Comparison of ENCODE assay signal across 9 cellular contexts in the genomic region with DNA sequence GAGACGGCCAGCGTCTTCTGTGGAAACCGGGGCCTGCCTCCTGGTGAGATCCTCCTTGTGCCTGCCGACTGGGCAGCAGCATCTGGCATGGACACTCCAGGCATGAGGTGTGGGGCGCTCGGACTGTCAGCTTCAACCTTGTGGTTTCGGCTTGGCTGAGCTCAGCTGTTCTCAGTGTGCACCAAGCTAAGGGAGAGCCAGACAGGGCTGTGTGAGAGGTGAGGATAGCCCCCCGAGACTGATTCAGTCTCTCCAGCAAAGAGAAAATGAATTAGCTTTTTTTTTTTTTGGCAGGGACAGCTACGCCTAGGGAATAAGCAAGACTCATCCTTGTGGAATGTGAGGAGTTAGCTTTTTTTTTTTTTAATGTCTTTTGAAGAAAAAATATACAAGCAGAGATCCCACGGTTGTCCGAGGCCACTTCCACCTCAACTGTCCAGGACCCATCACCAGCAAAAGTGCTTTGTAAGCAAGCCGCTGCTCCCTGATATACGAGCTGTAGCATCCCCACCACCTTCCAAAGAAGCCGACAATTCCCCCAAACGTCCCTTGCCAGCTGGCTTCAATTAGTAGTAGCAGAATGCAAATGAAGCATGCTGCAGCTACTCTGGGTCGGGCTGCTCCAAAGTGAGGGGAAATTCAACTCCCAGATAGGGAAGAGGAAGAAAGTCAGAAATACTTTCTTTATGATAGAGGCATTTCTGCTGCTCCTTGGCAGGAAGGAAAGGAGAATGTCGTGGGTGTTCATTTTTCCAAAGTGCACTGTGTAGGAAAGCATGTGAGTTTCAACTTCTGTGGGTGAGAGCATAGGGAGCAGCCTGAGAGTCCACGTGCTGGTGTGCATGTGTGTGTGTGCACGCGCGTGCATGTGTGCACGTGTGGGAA. TPM values are rescaled to one million over a fixed set of nuclear protein-coding genes. Genes with fewer than 3 reads are reported as not detected.
DNase-seq lines count a peak whose midpoint lies in the region; ATAC-seq, FAIRE-seq and TF ChIP-seq lines count a peak whose summit lies in the region.
"Had no signal": no experiment of that assay in that cellular context is flagged by ENCODE, and none has a peak within 500 bp of the region (broad histone marks: within the 10 kb centered on the region; RNA-seq: fewer than 3 reads in every experiment).

No MANE protein-coding gene starts in this region.

- H3K4me1 ChIP-seq in DOHH2 (ENCODE audit: control insufficient read depth, low read length) = peaks cover 64% of the 10 kb centered on the region
- peaks cover 12% of the 10 kb centered on the region for H3K4me1 ChIP-seq in RWPE2 (ENCODE audit: insufficient read depth, poor library complexity, severe bottlenecking)
- H3K4me1 ChIP-seq in psoas muscle = no peaks in the 10 kb centered on the region

- H3K9me3 ChIP-seq in DOHH2 (ENCODE audit: control insufficient read depth, insufficient read depth, low read length) = no peaks in the 10 kb centered on the region
- H3K9me3 ChIP-seq in RWPE2 (ENCODE audit: severe bottlenecking) = no peaks in the 10 kb centered on the region
- no peaks in the 10 kb centered on the region for H3K9me3 ChIP-seq in psoas muscle

- no peaks in the 10 kb centered on the region for H3K27me3 ChIP-seq in DOHH2 (ENCODE audit: control insufficient read depth, low read length)
- no peaks in the 10 kb centered on the region for H3K27me3 ChIP-seq in RWPE2 (ENCODE audit: insufficient read depth, poor library complexity, severe bottlenecking)
- peaks cover 0 to 40% (median 10%) of the 10 kb centered on the region in 3 donors for H3K27me3 ChIP-seq in psoas muscle (ENCODE audit: insufficient read depth in 3 of 3, low read length in 2 of 3)

- DNase-seq in RWPE2 (ENCODE audit: low spot score) (no peak), fibroblast of pulmonary artery (ENCODE audit: low read depth) (peak; percentile 58), psoas muscle (peak in 1 of 2 donors; percentile 33), RKO (ENCODE audit: low spot score) (no peak), frontal cortex (ENCODE audit: low spot score in 2 of 2) (no peak)
- DNase-seq: activated effector memory CD4-positive, alpha-beta T cell treated with Interleukin-2 at 50 U/mL for 16 hours had no signal

- H3K36me3 ChIP-seq in DOHH2 (ENCODE audit: control insufficient read depth, low read length) = no peaks in the 10 kb centered on the region
- H3K36me3 ChIP-seq in RWPE2 (ENCODE audit: low read depth) = no peaks in the 10 kb centered on the region
- H3K36me3 ChIP-seq in psoas muscle (ENCODE audit: insufficient read depth in 1 of 2, low read depth in 1 of 2) = no peaks in the 10 kb centered on the region

- H3K27ac ChIP-seq in DOHH2 (ENCODE audit: low read depth, low read length) (0 out of 2 replicates have a peak overlapping the region, but pooled peaks have one; percentile 12), RWPE2 (ENCODE audit: poor library complexity, severe bottlenecking) (peak overlapping the region; percentile 24), psoas muscle (no peak overlapping the region)

- ATAC-seq in RWPE2 (ENCODE audit: low read depth) (peak; percentile 61), psoas muscle (peak in 3 of 4 donors; percentile 33 to 67 (median 52)), HG02798 (IDR thresholded peaks at IDR 0.05; ENCODE audit: poor library complexity, unreplicated experiment) (no peak), GM19452 (IDR thresholded peaks at IDR 0.05; ENCODE audit: unreplicated experiment) (no peak)

- WGBS in psoas muscle, 3 donors = 15 to 26% (median 22%) methylated on average over 22 of the region's 22 CpGs

- intact Hi-C loops in psoas muscle (cut with DNase I) = no loop called here

- H3F3A ChIP-seq in DOHH2 (ENCODE audit: control insufficient read depth, insufficient read depth) = peaks cover 10% of the 10 kb centered on the region; the same call in 1 of the 2 replicates

- no peaks in the 10 kb centered on the region for H4K20me1 ChIP-seq in DOHH2 (ENCODE audit: control insufficient read depth, insufficient read depth, low read depth, low read length)

- no peaks in the 10 kb centered on the region for H3K9me2 ChIP-seq in DOHH2 (replicated peaks; ENCODE audit: control insufficient read depth, low read length)

- TF ChIP-seq CTCF in DOHH2 (IDR thresholded peaks at IDR 0.05; ENCODE audit: low read depth, low read length, poor library complexity, severe bottlenecking) = no peak
- no peak for TF ChIP-seq CTCF in RWPE2 (IDR thresholded peaks at IDR 0.05; ENCODE audit: poor library complexity, severe bottlenecking)
- TF ChIP-seq CTCF in fibroblast of pulmonary artery (IDR thresholded peaks at IDR 0.05; ENCODE audit: low read length, missing control alignments) = no peak
- no peak for TF ChIP-seq CTCF in psoas muscle (IDR thresholded peaks at IDR 0.05)

- FAIRE-seq in frontal cortex (lab: Jason Lieb, UNC) = no peak

- no peaks in the 10 kb centered on the region for H3K79me2 ChIP-seq in DOHH2 (ENCODE audit: control insufficient read depth, low read length)

- peak overlapping the region; percentile 61 for H3K4me2 ChIP-seq in DOHH2 (ENCODE audit: low read length)

- peak overlapping the region; percentile 48 for H3K4me3 ChIP-seq in DOHH2 (ENCODE audit: low read length)
- H3K4me3 ChIP-seq in RWPE2 (ENCODE audit: severe bottlenecking) = no peak overlapping the region
- H3K4me3 ChIP-seq in fibroblast of pulmonary artery (replicated peaks; ENCODE audit: low read depth, low read length) = peak overlapping the region; percentile 22
- H3K4me3 ChIP-seq in psoas muscle = no peak overlapping the region

RNA-seq across cellular contexts. Expression of gene THY1, which starts 9.8 kb away (rescaled TPM):
- 1 to 10 TPM in 3 of 4 donors, under 1 TPM in 1; 0.42 to 2.1 (median 1.4) TPM for total RNA-seq in psoas muscle
- polyA plus RNA-seq in psoas muscle = 1 to 10 TPM in 1 of 3 donors, under 1 TPM in 2; 0.93 to 6.4 (median 1.00) TPM
- 15.1 TPM for total RNA-seq in frontal cortex

RNA-seq across cellular contexts. Expression of gene USP2, which starts 51.2 kb away (rescaled TPM):
- 100 to 1,000 TPM in 3 of 4 donors, 10 to 100 TPM in 1; 75.8 to 210 (median 156) TPM for total RNA-seq in psoas muscle
- 10 to 100 TPM; 49.0 to 76.4 (median 57.4) TPM for polyA plus RNA-seq in psoas muscle
- total RNA-seq in frontal cortex = 2.4 TPM

Comparison
In these comparisons a context has a peak if more than half of its experiments do, and no peak if none do; other contexts are left out.
1. H3K4me3 ChIP-seq: peak in DOHH2 (single experiment) and fibroblast of pulmonary artery (single experiment); none in RWPE2 (single experiment) and psoas muscle (single experiment).
2. ATAC-seq: peak in RWPE2 (single experiment) and psoas muscle (3 of 4); none in HG02798 (single experiment) and GM19452 (single experiment).
3. RNA of gene USP2, which starts 51.2 kb away (total RNA-seq): 75.8 to 210 TPM in psoas muscle; 2.4 TPM in frontal cortex (single experiment); every median in the first group is over 10 times any median in the second.